In genomic region chr10:97659589-97659988, GRCh38 we compare ENCODE assay signal across 18 cellular contexts. TPM values are rescaled to one million over a fixed set of nuclear protein-coding genes. Genes with fewer than 3 reads are reported as not detected.
A peak's percentile ranks its signal among the peaks of the same experiment; 100 is the strongest.
DNase-seq lines count a peak whose midpoint lies in the region; TF ChIP-seq lines count a peak whose summit lies in the region.
"Had no signal": no experiment of that assay in that cellular context is flagged by ENCODE, and none has a peak within 500 bp of the region (broad histone marks: within the 10 kb centered on the region; RNA-seq: fewer than 3 reads in every experiment).

No MANE protein-coding gene starts in this region.

- no peak overlapping the region for H3K4me3 Mint-ChIP-seq in progenitor cell of endocrine pancreas (ENCODE audit: low read depth)
- H3K4me3 Mint-ChIP-seq: activated CD8-positive, alpha-beta T cell treated with anti-CD3 and anti-CD28 coated beads for 36 hours; activated naive CD8-positive, alpha-beta T cell treated with anti-CD3 and anti-CD28 coated beads, Interleukin-2, amount 50 U/mL, for 24 hours; activated T-cell treated with anti-CD3 and anti-CD28 coated beads, Interleukin-2, amount 50 U/mL, for 72 hours had no signal

- no peak for TF ChIP-seq CTCF in NB4 (IDR thresholded peaks at IDR 0.05; ENCODE audit: low read depth, low read length)
- no peak for TF ChIP-seq CTCF in choroid plexus epithelial cell (conservative IDR thresholded peaks at IDR 0.05; ENCODE audit: low read depth, low read length)
- TF ChIP-seq CTCF in progenitor cell of endocrine pancreas (IDR thresholded peaks at IDR 0.05; ENCODE audit: unreplicated experiment), result no peak

- peak; percentile 37 for DNase-seq in GM04504 (ENCODE audit: low read depth)
- DNase-seq in NB4 (ENCODE audit: low read depth), result peak; percentile 54
- DNase-seq in choroid plexus epithelial cell (ENCODE audit: low read depth), result peak; percentile 90
- DNase-seq in progenitor cell of endocrine pancreas (ENCODE audit: low spot score, unreplicated experiment), result no peak
- no peak for DNase-seq in HT-29 (ENCODE audit: low spot score)
- DNase-seq in epidermal melanocyte (ENCODE audit: insufficient read length, low spot score), result no peak
- DNase-seq in DMS153 treated with DMSO at 0.1 percent for 48 hours (lab: John Stamatoyannopoulos, UW; ENCODE audit: unreplicated experiment), result no peak
- DNase-seq: activated CD8-positive, alpha-beta T cell treated with anti-CD3 and anti-CD28 coated beads for 36 hours; activated naive CD8-positive, alpha-beta T cell treated with anti-CD3 and anti-CD28 coated beads, Interleukin-2, amount 50 U/mL, for 24 hours; activated T-cell treated with anti-CD3 and anti-CD28 coated beads, Interleukin-2, amount 50 U/mL, for 72 hours; heart right ventricle; islet precursor cell; NCI-H187 treated with DMSO at 0.1 percent for 48 hours; NCI-H526; PC-9; sigmoid colon; stimulated activated CD4-positive, alpha-beta T cell treated with anti-CD3 and anti-CD28 coated beads, Interleukin-4, amount 100 ng/mL, for 24 hours; WERI-Rb-1 had no signal

- no peak overlapping the region for H3K4me3 ChIP-seq in NB4 (ENCODE audit: low read depth, low read length)
- H3K4me3 ChIP-seq in choroid plexus epithelial cell (ENCODE audit: low read depth, low read length), result no peak overlapping the region
- H3K4me3 ChIP-seq: heart right ventricle, PC-9, sigmoid colon had no signal

- H3K27ac Mint-ChIP-seq in progenitor cell of endocrine pancreas, result peak overlapping the region; percentile 33
- H3K27ac Mint-ChIP-seq: activated CD8-positive, alpha-beta T cell treated with anti-CD3 and anti-CD28 coated beads for 36 hours; activated naive CD8-positive, alpha-beta T cell treated with anti-CD3 and anti-CD28 coated beads, Interleukin-2, amount 50 U/mL, for 24 hours; activated T-cell treated with anti-CD3 and anti-CD28 coated beads, Interleukin-2, amount 50 U/mL, for 72 hours had no signal

- H3K27me3 Mint-ChIP-seq in progenitor cell of endocrine pancreas, result no peaks in the 10 kb centered on the region
- H3K27me3 Mint-ChIP-seq: activated CD8-positive, alpha-beta T cell treated with anti-CD3 and anti-CD28 coated beads for 36 hours; activated naive CD8-positive, alpha-beta T cell treated with anti-CD3 and anti-CD28 coated beads, Interleukin-2, amount 50 U/mL, for 24 hours had no signal

- no peak for TF ChIP-seq POLR2A in NB4 (IDR thresholded peaks at IDR 0.05; ENCODE audit: extremely low read depth, insufficient read length)

- H3K9me3 Mint-ChIP-seq in progenitor cell of endocrine pancreas (ENCODE audit: low read depth), result no peaks in the 10 kb centered on the region
- H3K9me3 Mint-ChIP-seq: activated CD8-positive, alpha-beta T cell treated with anti-CD3 and anti-CD28 coated beads for 36 hours; activated naive CD8-positive, alpha-beta T cell treated with anti-CD3 and anti-CD28 coated beads, Interleukin-2, amount 50 U/mL, for 24 hours; activated T-cell treated with anti-CD3 and anti-CD28 coated beads, Interleukin-2, amount 50 U/mL, for 72 hours had no signal

- peaks cover 27% of the 10 kb centered on the region for H3K36me3 Mint-ChIP-seq in progenitor cell of endocrine pancreas (ENCODE audit: insufficient read depth)

- peaks cover 2% of the 10 kb centered on the region for H3K4me1 Mint-ChIP-seq in progenitor cell of endocrine pancreas (ENCODE audit: low read depth)
- H3K4me1 Mint-ChIP-seq: activated naive CD8-positive, alpha-beta T cell treated with anti-CD3 and anti-CD28 coated beads, Interleukin-2, amount 50 U/mL, for 24 hours had no signal

RNA-seq across cellular contexts. Expression of gene PI4K2A, which starts 19.1 kb away (rescaled TPM):
- 18.0 and 18.9 TPM in 2 replicates for total RNA-seq in progenitor cell of endocrine pancreas
- 10.4 and 11.2 TPM in 2 replicates for total RNA-seq in HT-29 (2014; rRNA removed; shearing (Covaris generic))

RNA-seq across cellular contexts. Expression of gene MORN4, which starts 26.3 kb away (rescaled TPM):
- total RNA-seq in progenitor cell of endocrine pancreas, result 21.1 and 24.3 TPM in 2 replicates
- 0.29 and 1.2 TPM in 2 replicates for total RNA-seq in HT-29 (2014; rRNA removed; shearing (Covaris generic))

RNA-seq across cellular contexts. Expression of gene AVPI1, which starts 27.5 kb away (rescaled TPM):
- 4.3 TPM in 2 replicates for total RNA-seq in progenitor cell of endocrine pancreas
- total RNA-seq in HT-29 (2014; rRNA removed; shearing (Covaris generic)), result 31.9 and 35.5 TPM in 2 replicates

RNA-seq across cellular contexts. Expression of gene MARVELD1, which starts 53.9 kb away (rescaled TPM):
- 14.3 and 14.7 TPM in 2 replicates for total RNA-seq in progenitor cell of endocrine pancreas
- total RNA-seq in HT-29 (2014; rRNA removed; shearing (Covaris generic)), result 24.5 and 24.9 TPM in 2 replicates

Comparison
In these comparisons a context has a peak if more than half of its experiments do, and no peak if none do; other contexts are left out.
1. DNase-seq: peak in GM04504 (single experiment), NB4 (single experiment) and choroid plexus epithelial cell (single experiment); none in progenitor cell of endocrine pancreas (single experiment), HT-29 (single experiment), epidermal melanocyte (single experiment) and DMS153 treated with DMSO at 0.1 percent for 48 hours (single experiment).
2. RNA of gene MORN4, which starts 26.3 kb away (total RNA-seq): 21.1 to 24.3 TPM in progenitor cell of endocrine pancreas; 0.29 to 1.2 TPM in HT-29; every median in the first group is over 10 times any median in the second.